In the genomic region with DNA sequence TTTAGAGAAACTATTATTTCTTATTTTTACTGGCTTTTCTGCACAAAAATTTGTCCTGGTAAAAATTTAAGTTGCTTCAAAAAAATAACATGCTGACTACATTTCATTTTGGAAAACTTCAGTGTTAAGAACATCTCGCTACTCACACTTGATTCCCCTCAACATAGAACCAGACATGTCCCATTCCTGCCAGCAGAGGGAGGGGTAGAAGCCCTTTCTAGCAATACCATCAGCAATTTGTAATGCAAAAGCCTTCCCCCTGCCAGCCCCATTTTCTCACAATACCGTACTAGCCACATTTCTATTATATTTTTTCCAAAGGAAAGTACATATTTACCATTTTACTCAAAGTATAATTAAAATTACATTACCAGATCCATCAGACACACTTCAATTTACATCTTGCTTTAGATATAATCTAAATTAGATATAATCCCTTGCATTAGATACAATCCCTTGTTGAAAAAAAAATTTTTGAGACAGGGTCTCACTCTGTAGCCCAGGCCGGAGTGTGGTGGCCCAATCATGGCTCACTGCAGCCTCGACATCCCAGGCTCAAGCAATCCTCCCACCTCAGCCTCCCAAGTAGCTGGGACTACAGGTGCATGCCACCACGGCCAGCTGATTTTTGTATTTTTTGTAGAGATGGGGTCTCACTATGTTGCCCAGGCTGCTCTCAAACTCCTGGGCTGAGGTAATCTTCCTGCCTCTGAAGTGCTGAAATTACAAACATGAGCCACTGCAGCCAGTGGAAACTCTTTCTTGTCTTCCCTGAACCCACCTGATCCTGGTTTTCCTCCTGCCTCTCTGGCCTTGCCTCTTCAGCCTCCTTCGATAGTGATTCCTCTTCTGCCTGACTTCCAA, we compare ENCODE assay signal across 8 cellular contexts. TPM values are rescaled to one million over a fixed set of nuclear protein-coding genes. Genes with fewer than 3 reads are reported as not detected.
A peak's percentile ranks its signal among the peaks of the same experiment; 100 is the strongest.
DNase-seq lines count a peak whose midpoint lies in the region; ATAC-seq and TF ChIP-seq lines count a peak whose summit lies in the region.

No MANE protein-coding gene starts in this region.

- H3K27ac ChIP-seq in adrenal gland (no peak overlapping the region), right cardiac atrium (ENCODE audit: low read length) (no peak overlapping the region), spleen (no peak overlapping the region)

- H3K9me3 ChIP-seq in adrenal gland (replicated peaks in 1 of 3) (no peaks in the 10 kb centered on the region), right cardiac atrium (ENCODE audit: control insufficient read depth, low read length) (no peaks in the 10 kb centered on the region), spleen (peaks cover 0 to 12% (median 10%) of the 10 kb centered on the region in 8 donors)

- CTCF ChIA-PET in HEK293T (lab: Yijun Ruan, JAX): no interaction called here

- 67 to 77% (median 71%) methylated on average over 6 of the region's 6 CpGs for WGBS in adrenal gland, 4 donors
- WGBS in right cardiac atrium: 66% methylated on average over 6 of the region's 6 CpGs
- 63 to 79% (median 73%) methylated on average over 6 of the region's 6 CpGs for WGBS in spleen, 5 donors

- H3K4me3 ChIP-seq in adrenal gland (no peak overlapping the region), right cardiac atrium (ENCODE audit: low read length) (no peak overlapping the region), spleen (no peak overlapping the region)

- DNase-seq in activated gamma-delta T cell treated with Interleukin-2 at 50 U/mL for 16 hours (peak; percentile 9), activated gamma-delta T cell (lab: John Stamatoyannopoulos, UW) (no peak), HEK293T (ENCODE audit: extremely low spot score) (peak; percentile 65), NCI-H2227 (lab: John Stamatoyannopoulos, UW; ENCODE audit: unreplicated experiment) (peak; percentile 17), adrenal gland (peak; percentile 23 to 87 (median 60)), right cardiac atrium (peak; percentile 33 to 63 (median 62)), spleen (no peak), NCI-H128 (lab: John Stamatoyannopoulos, UW; ENCODE audit: unreplicated experiment) (no peak)

- intact Hi-C loops in adrenal gland (cut with DNase I) (no loop called here), right cardiac atrium (cut with DNase I) (no loop called here), spleen (cut with DNase I; ENCODE audit: low total_unique reads) (no loop called here)

- TF ChIP-seq POLR2A in adrenal gland (IDR thresholded peaks at IDR 0.05) (no peak), spleen (IDR thresholded peaks at IDR 0.05) (no peak)

- H3K27me3 ChIP-seq in adrenal gland: no peaks in the 10 kb centered on the region
- H3K27me3 ChIP-seq in right cardiac atrium (ENCODE audit: control insufficient read depth, insufficient read depth): no peaks in the 10 kb centered on the region
- H3K27me3 ChIP-seq in spleen (replicated peaks in 1 of 7): no peaks in the 10 kb centered on the region

- peak; percentile 44 to 86 (median 64) for TF ChIP-seq CTCF in adrenal gland (IDR thresholded peaks at IDR 0.05)
- TF ChIP-seq CTCF in spleen (IDR thresholded peaks at IDR 0.05 in 8 of 11, conservative IDR thresholded peaks at IDR 0.05 in 3 of 11): peak; percentile 14 to 79 (median 62)

- H3K4me1 ChIP-seq in adrenal gland (replicated peaks in 1 of 2): peaks cover 0 to 5% of the 10 kb centered on the region in 2 donors
- H3K4me1 ChIP-seq in right cardiac atrium (ENCODE audit: control insufficient read depth, insufficient read depth, low read length): no peaks in the 10 kb centered on the region
- H3K4me1 ChIP-seq in spleen: no peaks in the 10 kb centered on the region

- POLR2A ChIA-PET in HEK293T (lab: Yijun Ruan, JAX): no interaction called here

- peak; percentile 71 to 82 for ATAC-seq in right cardiac atrium

- no peaks in the 10 kb centered on the region for H3K36me3 ChIP-seq in adrenal gland (replicated peaks in 1 of 2)
- H3K36me3 ChIP-seq in spleen: peaks cover 0 to 10% (median 0%) of the 10 kb centered on the region in 6 donors

TF ChIP-seq in HEK293T, 16 proteins besides CTCF, POLR2A, EP300 and RAD21:
- TF ChIP-seq ARNT (IDR thresholded peaks at IDR 0.05) (no peak), BHLHE40 (IDR thresholded peaks at IDR 0.05; ENCODE audit: borderline replicate concordance) (no peak), NFRKB (IDR thresholded peaks at IDR 0.05) (no peak), FOXK2 (IDR thresholded peaks at IDR 0.05) (no peak), ZNF384 (IDR thresholded peaks at IDR 0.05) (no peak), SP1 (IDR thresholded peaks at IDR 0.05) (no peak), ELF4 (IDR thresholded peaks at IDR 0.05) (no peak), SUZ12 (IDR thresholded peaks at IDR 0.05) (no peak), L3MBTL2 (conservative IDR thresholded peaks at IDR 0.05) (no peak), FOXM1 (IDR thresholded peaks at IDR 0.05; ENCODE audit: borderline replicate concordance) (no peak)

RNA-seq across cellular contexts. Expression of a gene that starts 39.6 kb away (rescaled TPM):
- total RNA-seq in adrenal gland (10 to 100 TPM in 6 of 8 donors, 1 to 10 TPM in 2; 8.1 to 25.2 (median 11.7) TPM), right cardiac atrium (1 to 10 TPM; 2.8 to 5.1 (median 4.1) TPM), spleen (10 to 100 TPM in 1 of 7 donors, 1 to 10 TPM in 6; 3.5 to 10.7 (median 7.5) TPM)
- polyA plus RNA-seq in adrenal gland (10 to 100 TPM; 18.1 to 21.6 (median 20.3) TPM), right cardiac atrium (6.3 TPM), spleen (10 to 100 TPM; 11.9 to 14.8 (median 12.3) TPM)

RNA-seq across cellular contexts. Expression of a gene that starts 45.2 kb away (rescaled TPM):
- total RNA-seq in adrenal gland (10 to 100 TPM in 7 of 8 donors, 1 to 10 TPM in 1; 6.6 to 32.9 (median 17.6) TPM), right cardiac atrium (10 to 100 TPM; 34.3 to 75.1 (median 60.6) TPM), spleen (10 to 100 TPM; 10.5 to 45.8 (median 21.1) TPM)
- polyA plus RNA-seq in adrenal gland (1 to 10 TPM; 1.8 to 9.9 (median 4.5) TPM), right cardiac atrium (65.7 TPM), spleen (1 to 10 TPM in 2 of 3 donors, under 1 TPM in 1; 0.82 to 3.1 (median 1.0) TPM)

Comparison
In these comparisons a context has a peak if more than half of its experiments do, and no peak if none do; other contexts are left out.
1. DNase-seq: peak in activated gamma-delta T cell treated with Interleukin-2 at 50 U/mL for 16 hours (single experiment), HEK293T (single experiment), NCI-H2227 (single experiment), adrenal gland (7 of 7) and right cardiac atrium (3 of 3); none in activated gamma-delta T cell (single experiment), spleen (single experiment) and NCI-H128 (single experiment).